ENCODE assay signal across 8 cellular contexts in the genomic region with DNA sequence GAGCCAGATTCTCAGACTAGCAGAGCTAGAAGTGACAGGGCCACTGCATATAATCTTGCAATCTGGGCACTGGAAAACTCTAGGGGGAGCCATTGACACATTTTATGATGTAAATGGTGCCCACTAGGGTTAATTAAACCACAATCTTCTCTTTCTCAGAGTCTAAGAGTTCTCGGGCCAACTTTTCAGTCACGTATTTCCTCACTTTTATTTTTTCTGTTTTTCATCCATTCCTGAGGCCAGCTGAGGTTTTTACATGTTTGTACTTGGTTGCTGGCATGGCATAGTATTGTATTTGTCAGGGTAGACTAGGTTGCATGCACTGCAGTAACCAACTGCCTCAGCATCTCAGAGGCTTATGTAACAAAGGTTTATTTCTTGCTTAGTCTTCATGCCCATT.
DNase-seq lines count a peak whose midpoint lies in the region; ATAC-seq and TF ChIP-seq lines count a peak whose summit lies in the region.

No MANE protein-coding gene starts in this region.

- no peaks in the 10 kb centered on the region for H3K36me3 Mint-ChIP-seq in activated naive CD4-positive, alpha-beta T cell treated with anti-CD3 and anti-CD28 coated beads for 36 hours (ENCODE audit: low read depth)

- CTCF ChIA-PET in activated naive CD4-positive, alpha-beta T cell treated with anti-CD3 and anti-CD28 coated beads for 36 hours (lab: Charles Lee) = interaction anchor here (0.7 kb wide), 1 partner anchor 46 kb away, joined by 3 read pairs; no protein-coding TSS in a partner anchor

- peak; percentile 66 for TF ChIP-seq CTCF in VCaP (conservative IDR thresholded peaks at IDR 0.05)

- intact Hi-C loops in activated naive CD4-positive, alpha-beta T cell treated with anti-CD3 and anti-CD28 coated beads for 36 hours (cut with micrococcal nuclease) = loop anchor here (5.0 kb wide), 2 partner anchors 444 to 1034 kb away; no protein-coding TSS in a partner anchor

- H3K4me1 Mint-ChIP-seq in activated naive CD4-positive, alpha-beta T cell treated with anti-CD3 and anti-CD28 coated beads for 36 hours (ENCODE audit: low read depth) = no peaks in the 10 kb centered on the region

- peak; percentile 31 for DNase-seq in activated naive CD4-positive, alpha-beta T cell treated with anti-CD3 and anti-CD28 coated beads for 36 hours
- DNase-seq in activated naive CD4-positive, alpha-beta T cell treated with anti-CD3 and anti-CD28 coated beads, Interleukin-2, amount 50 U/mL, for 16 hours = no peak
- DNase-seq in NCI-H1694 (lab: John Stamatoyannopoulos, UW) (peak; percentile 68), left lobe of liver (ENCODE audit: low spot score) (no peak), COLO668 (lab: John Stamatoyannopoulos, UW; ENCODE audit: unreplicated experiment) (no peak)

- no peak overlapping the region for H3K27ac ChIP-seq in VCaP

- no peak overlapping the region for H3K4me3 Mint-ChIP-seq in activated naive CD4-positive, alpha-beta T cell treated with anti-CD3 and anti-CD28 coated beads for 36 hours

- H3K9me3 Mint-ChIP-seq in activated naive CD4-positive, alpha-beta T cell treated with anti-CD3 and anti-CD28 coated beads for 36 hours = peaks cover 3% of the 10 kb centered on the region

- H3K27me3 Mint-ChIP-seq in activated naive CD4-positive, alpha-beta T cell treated with anti-CD3 and anti-CD28 coated beads for 36 hours (ENCODE audit: low read depth) = peaks cover 15% of the 10 kb centered on the region

- peak; percentile 80 for ATAC-seq in left lobe of liver
- ATAC-seq in HG03442 (IDR thresholded peaks at IDR 0.05; ENCODE audit: unreplicated experiment) = no peak
- ATAC-seq in GM21723 (IDR thresholded peaks at IDR 0.05; ENCODE audit: unreplicated experiment) = no peak

- no peak overlapping the region for H3K27ac Mint-ChIP-seq in activated naive CD4-positive, alpha-beta T cell treated with anti-CD3 and anti-CD28 coated beads for 36 hours

Comparison
In these comparisons a context has a peak if more than half of its experiments do, and no peak if none do; other contexts are left out.
1. DNase-seq: peak in activated naive CD4-positive, alpha-beta T cell treated with anti-CD3 and anti-CD28 coated beads for 36 hours (single experiment) and NCI-H1694 (single experiment); none in activated naive CD4-positive, alpha-beta T cell treated with anti-CD3 and anti-CD28 coated beads, Interleukin-2, amount 50 U/mL, for 16 hours (single experiment), left lobe of liver (single experiment) and COLO668 (single experiment).